9 cellular contexts compared by ENCODE assay signal in the genomic region with DNA sequence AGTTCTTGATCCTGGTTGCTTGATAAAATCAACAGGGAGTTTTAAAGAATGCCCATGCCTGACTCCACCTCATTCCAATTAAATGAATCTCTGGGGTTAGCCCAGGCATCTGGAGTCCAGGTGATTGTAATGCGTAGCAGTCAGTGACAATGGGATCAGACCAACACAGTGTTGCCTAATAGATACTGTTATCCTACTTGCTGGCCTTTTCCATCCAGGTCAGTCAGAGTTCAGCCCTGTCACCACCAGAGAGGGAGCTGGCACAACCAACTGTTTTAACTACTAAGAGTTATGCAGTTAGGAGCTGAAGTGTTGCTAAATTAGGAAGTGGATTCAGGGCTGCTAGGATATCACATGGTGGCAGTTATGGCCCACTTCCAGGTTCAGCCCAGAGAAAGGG.
A peak's percentile ranks its signal among the peaks of the same experiment; 100 is the strongest.
DNase-seq lines count a peak whose midpoint lies in the region; ATAC-seq lines count a peak whose summit lies in the region.
"Had no signal": no experiment of that assay in that cellular context is flagged by ENCODE, and none has a peak within 500 bp of the region (broad histone marks: within the 10 kb centered on the region; RNA-seq: fewer than 3 reads in every experiment).

No MANE protein-coding gene starts in this region.

- no peak overlapping the region for H3K9ac ChIP-seq in muscle layer of colon (ENCODE audit: low read length)

- intact Hi-C loops in activated T-helper 1 cell treated with anti-CD3 and anti-CD28 coated beads, Interleukin-12 subunit alpha, Interleukin-12 subunit beta, Interleukin-2, Interleukin-4 antibody, amounts not matched to agents 30 ng/mL and 10 ng/mL and 1 ng/mL, durations not matched to agents 14 hours and 24 hours and 36 hours (cut with micrococcal nuclease) = no loop called here

- no peaks in the 10 kb centered on the region for H3K4me1 Mint-ChIP-seq in activated T-helper 1 cell treated with anti-CD3 and anti-CD28 coated beads, Interleukin-12 subunit alpha, Interleukin-12 subunit beta, Interleukin-2, Interleukin-4 antibody, amounts not matched to agents 30 ng/mL and 10 ng/mL and 1 ng/mL, durations not matched to agents 14 hours and 24 hours and 36 hours (ENCODE audit: low read depth)

- no peak overlapping the region for H3K4me3 ChIP-seq in muscle layer of colon (ENCODE audit: low read depth in 1 of 2, low read length in 2 of 2)

- no peaks in the 10 kb centered on the region for H3K36me3 Mint-ChIP-seq in activated T-helper 1 cell treated with anti-CD3 and anti-CD28 coated beads, Interleukin-12 subunit alpha, Interleukin-12 subunit beta, Interleukin-2, Interleukin-4 antibody, amounts not matched to agents 30 ng/mL and 10 ng/mL and 1 ng/mL, durations not matched to agents 14 hours and 24 hours and 36 hours (ENCODE audit: low read depth)

- peaks cover 53% of the 10 kb centered on the region for H3K4me1 ChIP-seq in muscle layer of colon (ENCODE audit: insufficient read depth, low read length)

- peaks cover 42% of the 10 kb centered on the region for H3K36me3 ChIP-seq in muscle layer of colon (ENCODE audit: insufficient read depth, low read length)

- no peaks in the 10 kb centered on the region for H3K27me3 ChIP-seq in muscle layer of colon (ENCODE audit: control insufficient read depth in 1 of 2, insufficient read depth in 2 of 2, low read length in 2 of 2)

- no peak overlapping the region for H3K4me3 Mint-ChIP-seq in activated T-helper 1 cell treated with anti-CD3 and anti-CD28 coated beads, Interleukin-12 subunit alpha, Interleukin-12 subunit beta, Interleukin-2, Interleukin-4 antibody, amounts not matched to agents 30 ng/mL and 10 ng/mL and 1 ng/mL, durations not matched to agents 14 hours and 24 hours and 36 hours

- H3K27ac Mint-ChIP-seq in activated T-helper 1 cell treated with anti-CD3 and anti-CD28 coated beads, Interleukin-12 subunit alpha, Interleukin-12 subunit beta, Interleukin-2, Interleukin-4 antibody, amounts not matched to agents 30 ng/mL and 10 ng/mL and 1 ng/mL, durations not matched to agents 14 hours and 24 hours and 36 hours = no peak overlapping the region

- H3K27ac ChIP-seq in epithelial cell of prostate (peak overlapping the region; percentile 85), muscle layer of colon (ENCODE audit: low read depth, low read length) (peak overlapping the region; percentile 9)

- H3K9me3 Mint-ChIP-seq in activated T-helper 1 cell treated with anti-CD3 and anti-CD28 coated beads, Interleukin-12 subunit alpha, Interleukin-12 subunit beta, Interleukin-2, Interleukin-4 antibody, amounts not matched to agents 30 ng/mL and 10 ng/mL and 1 ng/mL, durations not matched to agents 14 hours and 24 hours and 36 hours = no peaks in the 10 kb centered on the region

- H3K9me3 ChIP-seq in muscle layer of colon (ENCODE audit: low read length) = no peaks in the 10 kb centered on the region

- ATAC-seq in GM21390 (IDR thresholded peaks at IDR 0.05; ENCODE audit: unreplicated experiment) (no peak), GM18519 (IDR thresholded peaks at IDR 0.05; ENCODE audit: low FRiP score, unreplicated experiment) (no peak)

- no peaks in the 10 kb centered on the region for H3K27me3 Mint-ChIP-seq in activated T-helper 1 cell treated with anti-CD3 and anti-CD28 coated beads, Interleukin-12 subunit alpha, Interleukin-12 subunit beta, Interleukin-2, Interleukin-4 antibody, amounts not matched to agents 30 ng/mL and 10 ng/mL and 1 ng/mL, durations not matched to agents 14 hours and 24 hours and 36 hours (ENCODE audit: insufficient read depth)

- DNase-seq in EH (ENCODE audit: low read depth) (peak; percentile 83), NOMO-1 treated with dmso at 0.1 percent for 144 hours (lab: John Stamatoyannopoulos, UW; ENCODE audit: unreplicated experiment) (peak; percentile 17), epithelial cell of prostate (ENCODE audit: low read depth, low spot score) (peak; percentile 73), DMS79 (lab: John Stamatoyannopoulos, UW) (no peak)
- DNase-seq in activated T-helper 1 cell treated with anti-CD3 and anti-CD28 coated beads, Interleukin-12 subunit alpha, Interleukin-12 subunit beta, Interleukin-2, Interleukin-4 antibody, amounts not matched to agents 30 ng/mL and 10 ng/mL and 1 ng/mL, durations not matched to agents 14 hours and 24 hours and 36 hours (ENCODE audit: low spot score) = no peak
- DNase-seq: activated CD4-positive, alpha-beta T cell treated with anti-CD3 and anti-CD28 coated beads for 4 hours had no signal

Comparison
In these comparisons a context has a peak if more than half of its experiments do, and no peak if none do; other contexts are left out.
1. DNase-seq: peak in EH (single experiment), NOMO-1 treated with dmso at 0.1 percent for 144 hours (single experiment) and epithelial cell of prostate (single experiment); none in activated T-helper 1 cell treated with anti-CD3 and anti-CD28 coated beads, Interleukin-12 subunit alpha, Interleukin-12 subunit beta, Interleukin-2, Interleukin-4 antibody, amounts not matched to agents 30 ng/mL and 10 ng/mL and 1 ng/mL, durations not matched to agents 14 hours and 24 hours and 36 hours (single experiment) and DMS79 (single experiment).